8 cellular contexts compared by ENCODE assay signal in the genomic region with DNA sequence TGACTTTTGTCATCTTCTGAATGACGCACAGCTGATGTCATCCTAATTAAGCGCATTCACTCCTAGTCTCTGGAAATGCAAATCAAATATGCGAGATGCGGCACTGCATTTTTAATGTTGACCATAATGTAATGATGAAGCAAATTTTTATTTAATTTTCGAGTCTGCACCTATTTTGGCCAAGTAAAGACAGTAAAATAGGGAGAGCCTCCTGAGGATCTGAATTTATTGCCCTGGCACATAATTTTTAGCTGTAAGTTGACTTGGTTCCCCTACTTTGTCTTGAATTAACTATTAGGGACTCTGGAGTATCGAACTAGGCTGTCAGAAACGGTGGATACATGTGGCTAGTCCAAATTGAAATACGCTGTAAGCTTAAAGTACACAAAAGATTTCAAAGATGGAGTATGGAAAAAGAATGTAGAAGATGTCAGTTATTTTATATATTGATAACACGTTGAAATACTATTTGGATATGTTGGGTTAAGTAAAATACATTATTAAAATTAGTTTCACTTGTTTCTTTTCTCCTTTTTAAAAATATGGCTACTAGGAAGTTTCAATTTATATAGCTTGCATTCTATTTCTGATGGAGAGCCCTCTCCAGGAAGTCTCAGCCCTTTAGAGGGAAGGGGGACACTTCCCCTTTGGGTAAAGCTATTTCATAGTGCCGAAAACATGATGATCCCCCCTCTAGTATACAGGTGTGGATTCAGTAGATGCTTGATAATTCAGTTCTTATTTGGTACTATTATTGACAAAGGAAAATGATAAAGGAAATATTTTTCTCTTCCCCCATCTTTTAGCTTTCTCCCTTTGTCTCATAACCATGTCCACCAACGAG. TPM values are rescaled to one million over a fixed set of nuclear protein-coding genes. Genes with fewer than 3 reads are reported as not detected.
DNase-seq lines count a peak whose midpoint lies in the region; ATAC-seq, FAIRE-seq and TF ChIP-seq lines count a peak whose summit lies in the region.

No MANE protein-coding gene starts in this region.

- H3K27ac ChIP-seq in CD4-positive, CD25-positive, alpha-beta regulatory T cell (ENCODE audit: insufficient read depth, low read length, poor library complexity, severe bottlenecking), result peak overlapping the region; percentile 90
- H3K27ac ChIP-seq in mammary epithelial cell (ENCODE audit: insufficient read depth, low read depth, low read length), result peak overlapping the region; percentile 84

- H4K20me1 ChIP-seq in mammary epithelial cell (ENCODE audit: insufficient read depth, low read length), result no peaks in the 10 kb centered on the region

- peaks cover 22% of the 10 kb centered on the region for H3K36me3 ChIP-seq in CD4-positive, CD25-positive, alpha-beta regulatory T cell (ENCODE audit: control insufficient read depth, insufficient read depth, low read length)
- H3K36me3 ChIP-seq in mammary epithelial cell (ENCODE audit: insufficient read depth, low read length), result peaks cover 33% of the 10 kb centered on the region

- BruUV-seq in mammary epithelial cell (replicated peaks; lab: Mats Ljungman, UMichigan), result no TSS peak

- intact Hi-C loops in mammary epithelial cell (cut with micrococcal nuclease), result loop anchor here (5.0 to 10.0 kb wide), 3 partner anchors 68 to 421 kb away; partner anchors contain the start of genes NOL11 and WIPI1

- no peaks in the 10 kb centered on the region for H3K9me3 ChIP-seq in CD4-positive, CD25-positive, alpha-beta regulatory T cell (ENCODE audit: control insufficient read depth in 2 of 2, low read length in 2 of 2)
- H3K9me3 ChIP-seq in mammary epithelial cell (replicated peaks; ENCODE audit: insufficient read depth, low read length), result no peaks in the 10 kb centered on the region
- no peaks in the 10 kb centered on the region for H3K9me3 ChIP-seq in mononuclear cell (ENCODE audit: low read depth, low read length)

- peaks cover 10% of the 10 kb centered on the region for H3K36me3 Mint-ChIP-seq in CD4-positive, CD25-positive, alpha-beta regulatory T cell
- no peaks in the 10 kb centered on the region for H3K36me3 Mint-ChIP-seq in IgD-negative memory B cell

- peak overlapping the region; percentile 82 for H3K4me2 ChIP-seq in mammary epithelial cell (ENCODE audit: insufficient read depth, low read depth, low read length)

- no peak for DNase-seq in CD4-positive, CD25-positive, alpha-beta regulatory T cell
- DNase-seq in mammary epithelial cell (no peak), RCC 7860 (ENCODE audit: low spot score) (no peak), cerebellar nuclear complex (lab: John Stamatoyannopoulos, UW) (no peak), D721Med (ENCODE audit: insufficient read length, low spot score) (no peak)

- peaks cover 4% of the 10 kb centered on the region for H3K27me3 Mint-ChIP-seq in CD4-positive, CD25-positive, alpha-beta regulatory T cell
- H3K27me3 Mint-ChIP-seq in IgD-negative memory B cell, result no peaks in the 10 kb centered on the region

- FAIRE-seq in RCC 7860 (lab: Jason Lieb, UNC) (no peak), D721Med (lab: Jason Lieb, UNC) (no peak)

- peak overlapping the region in 2 of 3 donors; percentile 94 to 95 for H3K27ac Mint-ChIP-seq in CD4-positive, CD25-positive, alpha-beta regulatory T cell
- H3K27ac Mint-ChIP-seq in IgD-negative memory B cell, result peak overlapping the region; percentile 82 to 95 (median 95)

- TF ChIP-seq CTCF in mammary epithelial cell (conservative IDR thresholded peaks at IDR 0.05 in 1 of 2, IDR thresholded peaks at IDR 0.05 in 1 of 2; ENCODE audit: extremely low read depth in 1 of 2, insufficient read depth in 1 of 2, low read depth in 1 of 2, low read length in 2 of 2), result no peak
- TF ChIP-seq CTCF in D721Med (IDR thresholded peaks at IDR 0.05; ENCODE audit: insufficient read depth, missing control alignments), result no peak

- no peaks in the 10 kb centered on the region for H3K27me3 ChIP-seq in CD4-positive, CD25-positive, alpha-beta regulatory T cell (ENCODE audit: control insufficient read depth, insufficient read depth, low read length)
- H3K27me3 ChIP-seq in mammary epithelial cell (ENCODE audit: insufficient read depth, low read length) (no peaks in the 10 kb centered on the region), mononuclear cell (ENCODE audit: insufficient read depth, low read length) (no peaks in the 10 kb centered on the region)

- dilution Hi-C loops in mammary epithelial cell (cut with HindIII; ENCODE audit: low sequenced_read_pairs), result no loop called here

- H2AFZ ChIP-seq in mammary epithelial cell (ENCODE audit: low read depth, low read length), result peak overlapping the region; percentile 66

- peaks cover 3 to 23% (median 16%) of the 10 kb centered on the region in 4 donors for H3K4me1 Mint-ChIP-seq in CD4-positive, CD25-positive, alpha-beta regulatory T cell
- H3K4me1 Mint-ChIP-seq in IgD-negative memory B cell, result peaks cover 4 to 7% (median 6%) of the 10 kb centered on the region in 3 donors

- 12% methylated on average over 11 of the region's 11 CpGs for WGBS in mammary epithelial cell (ENCODE audit: low coverage, missing lambda C conversion rate)

- H3K9me3 Mint-ChIP-seq in CD4-positive, CD25-positive, alpha-beta regulatory T cell, result peaks cover 0 to 2% (median 0%) of the 10 kb centered on the region in 7 donors
- H3K9me3 Mint-ChIP-seq in IgD-negative memory B cell, result no peaks in the 10 kb centered on the region

- H3K4me3 Mint-ChIP-seq in CD4-positive, CD25-positive, alpha-beta regulatory T cell, result peak overlapping the region; percentile 91 to 99 (median 96)
- peak overlapping the region; percentile 94 to 96 (median 94) for H3K4me3 Mint-ChIP-seq in IgD-negative memory B cell

- CTCF ChIA-PET in mammary epithelial cell (lab: Charles Lee; ENCODE audit: low non-redundant PET), result no interaction called here

- peaks cover 56% of the 10 kb centered on the region for H3K79me2 ChIP-seq in mammary epithelial cell (ENCODE audit: insufficient read depth, low read length)

- no peak for ATAC-seq in CD4-positive, CD25-positive, alpha-beta regulatory T cell (ENCODE audit: low read depth in 2 of 2)
- ATAC-seq in HG03045 (IDR thresholded peaks at IDR 0.05; ENCODE audit: unreplicated experiment), result no peak

- peak overlapping the region; percentile 90 for H3K9ac ChIP-seq in mammary epithelial cell (ENCODE audit: insufficient read depth, low read length)

- peaks cover 14% of the 10 kb centered on the region for H3K4me1 ChIP-seq in CD4-positive, CD25-positive, alpha-beta regulatory T cell (ENCODE audit: control insufficient read depth, insufficient read depth, low read length, poor library complexity, severe bottlenecking)
- H3K4me1 ChIP-seq in mammary epithelial cell (ENCODE audit: insufficient read depth, low read length), result peaks cover 6% of the 10 kb centered on the region
- peaks cover 12% of the 10 kb centered on the region for H3K4me1 ChIP-seq in mononuclear cell (ENCODE audit: insufficient read depth, low read length)

- peak overlapping the region; percentile 94 for H3K4me3 ChIP-seq in CD4-positive, CD25-positive, alpha-beta regulatory T cell (ENCODE audit: low read depth, low read length)
- H3K4me3 ChIP-seq in mammary epithelial cell (replicated peaks in 1 of 3; ENCODE audit: insufficient read depth in 1 of 3, low read depth in 2 of 3, low read length in 3 of 3), result peak overlapping the region; percentile 89 to 100 (median 93)
- H3K4me3 ChIP-seq in mononuclear cell (ENCODE audit: low read length), result peak overlapping the region; percentile 97

- in situ Hi-C loops in mammary epithelial cell (cut with MboI; ENCODE audit: low sequenced_read_pairs in 2 of 2), result no loop called here

RNA-seq across cellular contexts. Expression of gene KPNA2, which starts 1.0 kb away (rescaled TPM):
- total RNA-seq in CD4-positive, CD25-positive, alpha-beta regulatory T cell, result 99.3 TPM
- 10 to 100 TPM; 29.4 to 35.4 (median 31.5) TPM for polyA plus RNA-seq in CD4-positive, CD25-positive, alpha-beta regulatory T cell
- polyA plus RNA-seq in IgD-negative memory B cell (32.3 TPM), mammary epithelial cell (263 TPM)
- total RNA-seq in mammary epithelial cell (100 to 1,000 TPM in 1 of 2 donors, 10 to 100 TPM in 1; 63.7 to 168 TPM), mononuclear cell (33.8 TPM)
- polyA minus RNA-seq in mammary epithelial cell, result 483 TPM

RNA-seq across cellular contexts. Expression of gene C17orf58, which starts 40.3 kb away (rescaled TPM):
- 1.2 TPM for total RNA-seq in CD4-positive, CD25-positive, alpha-beta regulatory T cell
- polyA plus RNA-seq in CD4-positive, CD25-positive, alpha-beta regulatory T cell, result 1 to 10 TPM in 2 of 4 donors, under 1 TPM in 2; 0.42 to 2.3 (median 1.3) TPM
- polyA plus RNA-seq in IgD-negative memory B cell (1.6 TPM), mammary epithelial cell (9.9 TPM)
- total RNA-seq in mammary epithelial cell (1 to 10 TPM; 7.0 to 7.2 TPM), mononuclear cell (2.1 TPM)
- polyA minus RNA-seq in mammary epithelial cell, result 2.3 TPM
